ENCODE assay signal across 1 cellular context in genomic region chrX:53072418-53073114, GRCh38.
TF ChIP-seq lines count a peak whose summit lies in the region.

No MANE protein-coding gene starts in this region.

TF ChIP-seq in HepG2, 621 proteins besides CTCF, POLR2A, EP300 and RAD21:
- TF ChIP-seq ZNF572 (CRISPR knock-in tag; IDR thresholded peaks at IDR 0.05) (no peak), ZNF710 (CRISPR knock-in tag; IDR thresholded peaks at IDR 0.05; ENCODE audit: borderline replicate concordance) (peak; percentile 75; the same call in 1 of the 2 replicates)
TF ChIP-seq in HepG2: peak in this region for 1.
